In the genomic region with DNA sequence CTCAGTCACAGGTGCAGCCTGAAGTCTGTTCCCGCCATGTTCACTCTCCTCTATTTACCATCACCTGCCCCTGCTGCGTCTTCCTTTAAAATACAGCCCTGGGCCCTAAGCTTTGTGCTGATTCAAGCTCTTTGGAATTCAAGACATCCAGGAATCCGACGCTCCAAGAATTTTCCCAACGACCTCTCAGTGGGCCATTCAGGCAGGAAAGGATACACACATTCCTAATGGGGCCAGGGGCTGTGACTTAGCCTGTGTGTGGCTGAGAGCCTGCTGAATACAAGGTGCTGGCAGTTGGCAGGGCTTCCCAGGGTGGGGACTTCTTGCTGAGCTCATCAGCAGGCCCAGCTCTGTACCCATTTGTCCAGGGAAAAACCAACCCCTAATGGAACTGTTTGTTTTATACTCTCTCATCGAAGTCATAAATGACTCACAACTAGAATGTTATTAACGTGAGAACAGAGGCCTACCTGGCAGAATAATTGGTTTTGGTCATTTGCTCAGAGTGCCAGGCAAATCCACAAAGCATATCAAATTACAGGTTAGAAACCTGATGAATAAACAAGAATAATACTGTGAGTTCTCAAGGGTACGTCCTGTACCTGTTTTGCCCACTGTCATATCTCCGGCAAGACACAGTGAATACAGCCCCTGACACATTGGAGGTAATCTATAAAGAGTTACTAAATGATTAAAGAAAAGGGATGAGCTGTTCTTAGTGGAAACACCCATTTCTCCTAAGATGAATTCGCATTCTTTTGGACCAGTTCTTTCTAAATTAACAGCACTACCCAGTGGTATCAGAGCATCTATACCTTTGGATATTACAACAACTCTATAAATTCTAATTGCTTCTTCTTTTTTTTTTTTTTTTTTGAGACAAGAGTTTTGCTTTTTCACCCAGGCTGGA, we compare ENCODE assay signal across 8 cellular contexts. TPM values are rescaled to one million over a fixed set of nuclear protein-coding genes. Genes with fewer than 3 reads are reported as not detected.
DNase-seq lines count a peak whose midpoint lies in the region; ATAC-seq, FAIRE-seq and TF ChIP-seq lines count a peak whose summit lies in the region.

No MANE protein-coding gene starts in this region.

- H3K4me1 Mint-ChIP-seq in activated T-helper 1 cell treated with anti-CD3 and anti-CD28 coated beads, Interleukin-12 subunit alpha, Interleukin-12 subunit beta, Interleukin-2, Interleukin-4 antibody, amounts not matched to agents 30 ng/mL and 10 ng/mL and 1 ng/mL, durations not matched to agents 14 hours and 24 hours and 36 hours (ENCODE audit: low read depth), result peaks cover 33% of the 10 kb centered on the region

- H3K9me1 ChIP-seq in keratinocyte (ENCODE audit: control insufficient read depth, extremely low read depth, insufficient read depth, low read length), result no peaks in the 10 kb centered on the region

- FAIRE-seq in keratinocyte (lab: Jason Lieb, UNC), result peak; percentile 88

- no peaks in the 10 kb centered on the region for H3K9me3 ChIP-seq in MG63
- H3K9me3 ChIP-seq in adrenal gland (replicated peaks in 1 of 3), result no peaks in the 10 kb centered on the region
- H3K9me3 ChIP-seq in keratinocyte (ENCODE audit: control insufficient read depth, low read depth, low read length), result no peaks in the 10 kb centered on the region
- no peaks in the 10 kb centered on the region for H3K9me3 ChIP-seq in upper lobe of right lung

- H3K4me3 Mint-ChIP-seq in activated T-helper 1 cell treated with anti-CD3 and anti-CD28 coated beads, Interleukin-12 subunit alpha, Interleukin-12 subunit beta, Interleukin-2, Interleukin-4 antibody, amounts not matched to agents 30 ng/mL and 10 ng/mL and 1 ng/mL, durations not matched to agents 14 hours and 24 hours and 36 hours, result no peak overlapping the region

- H3K9ac ChIP-seq in keratinocyte (ENCODE audit: control insufficient read depth, extremely low read depth, insufficient read depth, low read length), result peak overlapping the region; percentile 59

- H3K27ac ChIP-seq in adrenal gland, result peak overlapping the region in 2 of 5 donors; percentile 1 to 44
- peak overlapping the region; percentile 95 for H3K27ac ChIP-seq in keratinocyte (ENCODE audit: control insufficient read depth, insufficient read depth, low read length)
- no peak overlapping the region for H3K27ac ChIP-seq in upper lobe of right lung

- H2AFZ ChIP-seq in keratinocyte (ENCODE audit: control insufficient read depth, low read length), result no peak overlapping the region

- peaks cover 22% of the 10 kb centered on the region for H3K36me3 ChIP-seq in MG63
- H3K36me3 ChIP-seq in adrenal gland (replicated peaks in 1 of 2), result no peaks in the 10 kb centered on the region
- H3K36me3 ChIP-seq in keratinocyte (ENCODE audit: control insufficient read depth in 2 of 2, extremely low read depth in 1 of 2, insufficient read depth in 2 of 2, low read length in 2 of 2), result peaks cover 0 to 3% of the 10 kb centered on the region in 2 experiments
- no peaks in the 10 kb centered on the region for H3K36me3 ChIP-seq in upper lobe of right lung

- 50 to 56% (median 54%) methylated on average over 10 of the region's 10 CpGs for WGBS in adrenal gland, 4 donors

- DNase-seq in DMS53 treated with DMSO at 0.1 percent for 48 hours (lab: John Stamatoyannopoulos, UW; ENCODE audit: unreplicated experiment) (peak; percentile 98), MG63 (peak; percentile 97), adrenal gland (peak in 4 of 7 donors; percentile 15 to 78 (median 26)), keratinocyte (ENCODE audit: low read depth, low spot score) (peak; percentile 86), upper lobe of right lung (peak; percentile 67), Ammon's horn (ENCODE audit: low spot score) (no peak), KG1 (lab: John Stamatoyannopoulos, UW) (no peak)
- no peak for DNase-seq in activated T-helper 1 cell treated with anti-CD3 and anti-CD28 coated beads, Interleukin-12 subunit alpha, Interleukin-12 subunit beta, Interleukin-2, Interleukin-4 antibody, amounts not matched to agents 30 ng/mL and 10 ng/mL and 1 ng/mL, durations not matched to agents 14 hours and 24 hours and 36 hours (ENCODE audit: low spot score)

- H3K4me2 ChIP-seq in keratinocyte (ENCODE audit: control insufficient read depth, extremely low read depth, insufficient read depth, low read depth, low read length), result peak overlapping the region; percentile 69

- intact Hi-C loops in adrenal gland (cut with DNase I) (no loop called here), upper lobe of right lung (cut with DNase I) (no loop called here)
- intact Hi-C loops in activated T-helper 1 cell treated with anti-CD3 and anti-CD28 coated beads, Interleukin-12 subunit alpha, Interleukin-12 subunit beta, Interleukin-2, Interleukin-4 antibody, amounts not matched to agents 30 ng/mL and 10 ng/mL and 1 ng/mL, durations not matched to agents 14 hours and 24 hours and 36 hours (cut with micrococcal nuclease), result no loop called here

- no peaks in the 10 kb centered on the region for H3K27me3 Mint-ChIP-seq in activated T-helper 1 cell treated with anti-CD3 and anti-CD28 coated beads, Interleukin-12 subunit alpha, Interleukin-12 subunit beta, Interleukin-2, Interleukin-4 antibody, amounts not matched to agents 30 ng/mL and 10 ng/mL and 1 ng/mL, durations not matched to agents 14 hours and 24 hours and 36 hours (ENCODE audit: insufficient read depth)

- dilution Hi-C loops in keratinocyte (cut with MboI; ENCODE audit: extremely low pct_ligation_motif_present, low sequenced_read_pairs), result no loop called here

- H3K4me3 ChIP-seq in MG63 (no peak overlapping the region), adrenal gland (no peak overlapping the region), keratinocyte (ENCODE audit: control insufficient read depth in 2 of 3, extremely low read depth in 1 of 3, insufficient read depth in 2 of 3, low read depth in 1 of 3, low read length in 3 of 3) (peak overlapping the region in 1 of 3 experiments; percentile 19), upper lobe of right lung (no peak overlapping the region)

- no peak for TF ChIP-seq POLR2A in adrenal gland (IDR thresholded peaks at IDR 0.05)

- H3K9me3 Mint-ChIP-seq in activated T-helper 1 cell treated with anti-CD3 and anti-CD28 coated beads, Interleukin-12 subunit alpha, Interleukin-12 subunit beta, Interleukin-2, Interleukin-4 antibody, amounts not matched to agents 30 ng/mL and 10 ng/mL and 1 ng/mL, durations not matched to agents 14 hours and 24 hours and 36 hours, result no peaks in the 10 kb centered on the region

- TF ChIP-seq CTCF in adrenal gland (IDR thresholded peaks at IDR 0.05) (no peak), keratinocyte (optimal IDR thresholded peaks at IDR 0.05 in 1 of 3, IDR thresholded peaks at IDR 0.05 in 1 of 3, conservative IDR thresholded peaks at IDR 0.05 in 1 of 3; ENCODE audit: extremely low read depth in 1 of 3, insufficient read depth in 2 of 3, low read length in 3 of 3) (no peak), upper lobe of right lung (IDR thresholded peaks at IDR 0.05) (no peak)

- H3K27me3 ChIP-seq in MG63, result no peaks in the 10 kb centered on the region
- H3K27me3 ChIP-seq in adrenal gland, result no peaks in the 10 kb centered on the region
- no peaks in the 10 kb centered on the region for H3K27me3 ChIP-seq in keratinocyte (ENCODE audit: control insufficient read depth, extremely low read depth, insufficient read depth, low read length)
- no peaks in the 10 kb centered on the region for H3K27me3 ChIP-seq in upper lobe of right lung

- peak; percentile 76 for ATAC-seq in upper lobe of right lung

- H3K27ac Mint-ChIP-seq in activated T-helper 1 cell treated with anti-CD3 and anti-CD28 coated beads, Interleukin-12 subunit alpha, Interleukin-12 subunit beta, Interleukin-2, Interleukin-4 antibody, amounts not matched to agents 30 ng/mL and 10 ng/mL and 1 ng/mL, durations not matched to agents 14 hours and 24 hours and 36 hours, result no peak overlapping the region

- no peaks in the 10 kb centered on the region for H4K20me1 ChIP-seq in keratinocyte (ENCODE audit: control insufficient read depth, extremely low read depth, insufficient read depth, low read length)

- peaks cover 33% of the 10 kb centered on the region for H3K36me3 Mint-ChIP-seq in activated T-helper 1 cell treated with anti-CD3 and anti-CD28 coated beads, Interleukin-12 subunit alpha, Interleukin-12 subunit beta, Interleukin-2, Interleukin-4 antibody, amounts not matched to agents 30 ng/mL and 10 ng/mL and 1 ng/mL, durations not matched to agents 14 hours and 24 hours and 36 hours (ENCODE audit: low read depth)

- H3K79me2 ChIP-seq in keratinocyte (ENCODE audit: control insufficient read depth, insufficient read depth, low read length), result peaks cover 3% of the 10 kb centered on the region

- H3K4me1 ChIP-seq in adrenal gland (replicated peaks in 1 of 2), result no peaks in the 10 kb centered on the region
- H3K4me1 ChIP-seq in keratinocyte (ENCODE audit: control insufficient read depth, extremely low read depth, insufficient read depth, low read length), result peaks cover 34% of the 10 kb centered on the region
- H3K4me1 ChIP-seq in upper lobe of right lung, result peaks cover 8% of the 10 kb centered on the region

RNA-seq across cellular contexts. Expression of gene KCMF1, which starts 12.6 kb away (rescaled TPM):
- 48.5 and 90.5 TPM in 2 replicates for total RNA-seq in MG63 (2014; rRNA removed; shearing (Covaris generic); ENCODE audit: low replicate concordance)
- total RNA-seq in adrenal gland, result 10 to 100 TPM; 19.3 to 74.2 (median 45.4) TPM
- polyA plus RNA-seq in adrenal gland, result 10 to 100 TPM in 2 of 3 donors, 1 to 10 TPM in 1; 9.7 to 63.3 (median 11.6) TPM
- polyA plus RNA-seq in keratinocyte, result 75.9 to 111 TPM (median 95.1 TPM) in 3 replicates
- 45.0 TPM for polyA plus RNA-seq in keratinocyte (2011; ENCODE audit: low read depth)
- 70.6 and 146 TPM in 2 replicates for polyA plus RNA-seq in keratinocyte (2011; cell fraction: cytosol; rRNA removed)
- polyA plus RNA-seq in keratinocyte (2011; cell fraction: nucleus; rRNA removed), result 45.6 and 50.4 TPM in 2 replicates
- 60.5 and 86.0 TPM in 2 replicates for polyA plus RNA-seq in keratinocyte (2012; ENCODE audit: low replicate concordance)
- 37.2 to 92.6 TPM (median 66.0 TPM) in 3 replicates for polyA minus RNA-seq in keratinocyte
- polyA minus RNA-seq in keratinocyte (2011; cell fraction: cytosol; rRNA and poly(A)+ RNA removed), result 33.4 TPM
- polyA minus RNA-seq in keratinocyte (2011; cell fraction: nucleus; rRNA and poly(A)+ RNA removed), result 11.4 and 38.1 TPM in 2 replicates
- 72.9 TPM for total RNA-seq in upper lobe of right lung
- 98.1 and 108 TPM in 2 replicates for total RNA-seq in activated T-helper 1 cell treated with anti-CD3 and anti-CD28 coated beads, Interleukin-12 subunit alpha, Interleukin-12 subunit beta, Interleukin-2, Interleukin-4 antibody, amounts not matched to agents 30 ng/mL and 10 ng/mL and 1 ng/mL, durations not matched to agents 14 hours and 24 hours and 36 hours

RNA-seq across cellular contexts. Expression of gene TMSB10, which starts 52.9 kb away (rescaled TPM):
- 5,826 and 9,166 TPM in 2 replicates for total RNA-seq in MG63 (2014; rRNA removed; shearing (Covaris generic); ENCODE audit: low replicate concordance)
- total RNA-seq in adrenal gland (1,000 to 10,000 TPM in 4 of 8 donors, 100 to 1,000 TPM in 4; 473 to 2,004 (median 995) TPM), upper lobe of right lung (1,558 TPM)
- polyA plus RNA-seq in adrenal gland (1,000 to 10,000 TPM in 2 of 3 donors, 100 to 1,000 TPM in 1; 700 to 1,968 (median 1,951) TPM), keratinocyte (1,787 to 7,245 TPM (median 3,595 TPM) in 3 replicates)
- 8,538 TPM for polyA plus RNA-seq in keratinocyte (2011; ENCODE audit: low read depth)
- polyA plus RNA-seq in keratinocyte (2011; cell fraction: cytosol; rRNA removed), result 6,963 and 8,951 TPM in 2 replicates
- polyA plus RNA-seq in keratinocyte (2011; cell fraction: nucleus; rRNA removed), result 1,538 and 1,768 TPM in 2 replicates
- 4,557 and 7,467 TPM in 2 replicates for polyA plus RNA-seq in keratinocyte (2012; ENCODE audit: low replicate concordance)
- 679 to 919 TPM (median 685 TPM) in 3 replicates for polyA minus RNA-seq in keratinocyte
- 925 TPM for polyA minus RNA-seq in keratinocyte (2011; cell fraction: cytosol; rRNA and poly(A)+ RNA removed)
- 83.9 and 127 TPM in 2 replicates for polyA minus RNA-seq in keratinocyte (2011; cell fraction: nucleus; rRNA and poly(A)+ RNA removed)
- total RNA-seq in activated T-helper 1 cell treated with anti-CD3 and anti-CD28 coated beads, Interleukin-12 subunit alpha, Interleukin-12 subunit beta, Interleukin-2, Interleukin-4 antibody, amounts not matched to agents 30 ng/mL and 10 ng/mL and 1 ng/mL, durations not matched to agents 14 hours and 24 hours and 36 hours, result 2,415 and 2,510 TPM in 2 replicates

Comparison
In these comparisons a context has a peak if more than half of its experiments do, and no peak if none do; other contexts are left out.
1. DNase-seq: peak in DMS53 treated with DMSO at 0.1 percent for 48 hours (single experiment), MG63 (single experiment), adrenal gland (4 of 7), keratinocyte (single experiment) and upper lobe of right lung (single experiment); none in Ammon's horn (single experiment), activated T-helper 1 cell treated with anti-CD3 and anti-CD28 coated beads, Interleukin-12 subunit alpha, Interleukin-12 subunit beta, Interleukin-2, Interleukin-4 antibody, amounts not matched to agents 30 ng/mL and 10 ng/mL and 1 ng/mL, durations not matched to agents 14 hours and 24 hours and 36 hours (single experiment) and KG1 (single experiment).